13 cellular contexts compared by ENCODE assay signal in genomic region chr9:7119612-7120011, GRCh38.
"Had no signal": no experiment of that assay in that cellular context is flagged by ENCODE, and none has a peak within 500 bp of the region (broad histone marks: within the 10 kb centered on the region; RNA-seq: fewer than 3 reads in every experiment).

No MANE protein-coding gene starts in this region.

- H3K9me3 Mint-ChIP-seq: neural progenitor cell had no signal

- DNase-seq: erythroblast; foreskin melanocyte; head of caudate nucleus; naive thymus-derived CD4-positive, alpha-beta T cell; nucleus accumbens; ovary; small intestine; stimulated activated CD4-positive, alpha-beta T cell treated with anti-CD3 and anti-CD28 coated beads, Interleukin-2, amount 100 ng/mL, for 48 hours; stimulated activated naive CD4-positive, alpha-beta T cell treated with Interleukin-2 at 50 U/mL for 16 hours; trophoblast cell had no signal

- H3K27me3 Mint-ChIP-seq: dendritic cell treated with granulocyte-macrophage colony-stimulating factor and Interleukin-4, amounts not matched to agents 40 ng/mL and 50 ng/mL, for 4 days; naive thymus-derived CD4-positive, alpha-beta T cell had no signal

- H3K27ac Mint-ChIP-seq: dendritic cell treated with granulocyte-macrophage colony-stimulating factor and Interleukin-4, amounts not matched to agents 40 ng/mL and 50 ng/mL, for 4 days; neural progenitor cell had no signal

- H3K4me1 Mint-ChIP-seq: neural progenitor cell had no signal

- ATAC-seq: naive thymus-derived CD4-positive, alpha-beta T cell had no signal

- H3K4me3 Mint-ChIP-seq: dendritic cell treated with granulocyte-macrophage colony-stimulating factor and Interleukin-4, amounts not matched to agents 40 ng/mL and 50 ng/mL, for 4 days; naive thymus-derived CD4-positive, alpha-beta T cell; neural progenitor cell had no signal

- H3K36me3 Mint-ChIP-seq: neural progenitor cell had no signal

- H3K9me3 ChIP-seq: ovary, right atrium auricular region had no signal
